In the genomic region with DNA sequence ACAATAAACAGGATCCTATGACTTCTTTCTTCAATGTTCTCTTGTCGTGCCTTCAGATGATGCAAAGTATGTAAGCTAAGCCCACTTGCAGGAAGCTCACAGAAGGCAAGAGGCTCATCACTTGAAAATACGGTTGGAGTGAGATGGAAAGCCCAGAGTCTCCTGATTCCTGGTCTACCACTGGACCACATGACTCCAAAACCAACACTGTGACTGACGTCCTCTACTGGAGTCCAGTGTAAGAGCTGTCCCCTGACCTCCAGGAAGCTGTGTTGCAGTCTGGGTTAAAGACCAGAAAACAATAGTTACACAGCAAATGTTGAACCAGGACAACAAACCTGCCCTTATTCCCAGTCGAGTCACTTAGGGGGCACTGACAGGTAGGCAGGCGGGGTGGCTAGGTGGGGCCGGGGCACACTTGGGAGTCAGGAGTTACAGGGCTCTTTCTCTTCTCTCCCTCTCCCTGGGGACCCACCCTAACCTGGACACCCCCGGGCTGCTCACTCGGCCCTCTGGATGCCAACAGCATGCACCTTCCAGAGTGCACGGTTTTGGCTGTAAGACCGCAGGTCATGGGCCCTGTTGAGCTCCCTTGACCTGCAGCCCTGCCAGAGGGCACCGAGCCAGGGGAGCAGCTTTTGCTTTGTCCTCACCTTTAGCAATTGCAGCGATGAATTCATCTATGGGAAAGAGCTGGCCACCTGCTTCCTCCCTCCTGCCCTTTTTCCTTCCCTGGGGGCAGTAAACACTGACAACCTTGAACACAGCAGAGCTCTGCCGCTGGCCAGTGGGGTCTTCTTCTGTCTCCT, we compare ENCODE assay signal across 21 cellular contexts. TPM values are rescaled to one million over a fixed set of nuclear protein-coding genes. Genes with fewer than 3 reads are reported as not detected.
"Had no signal": no experiment of that assay in that cellular context is flagged by ENCODE, and none has a peak within 500 bp of the region (broad histone marks: within the 10 kb centered on the region; RNA-seq: fewer than 3 reads in every experiment).

No MANE protein-coding gene starts in this region.

- H3K27ac ChIP-seq: breast epithelium, pancreas, tibial artery, VCaP had no signal

- H3K9me3 ChIP-seq: breast epithelium, pancreas, tibial artery had no signal

- H3K36me3 ChIP-seq: breast epithelium, pancreas, tibial artery had no signal

- H3K4me3 ChIP-seq: breast epithelium, pancreas, tibial artery had no signal

- H3K4me1 ChIP-seq: breast epithelium, pancreas, tibial artery had no signal

- H3K27me3 ChIP-seq: pancreas had no signal

- DNase-seq: activated CD4-positive, alpha-beta T cell treated with anti-CD3 and anti-CD28 coated beads, Interleukin-2, amount 50 U/mL, for 4 hours; activated effector memory CD4-positive, alpha-beta T cell treated with anti-CD3 and anti-CD28 coated beads, Interleukin-2, amount 50 U/mL, for 16 hours; activated naive CD4-positive, alpha-beta T cell treated with anti-CD3 and anti-CD28 coated beads, Interleukin-2, amount 50 U/mL, for 16 hours; activated T-cell treated with anti-CD3 and anti-CD28 coated beads, Interleukin-2, amount 50 U/mL, for 72 hours; cortex of kidney; erythroblast; foreskin melanocyte; head of caudate nucleus; left ventricle myocardium superior; naive thymus-derived CD8-positive, alpha-beta T cell; pancreas; stimulated activated CD4-positive, alpha-beta T cell treated with anti-CD3 and anti-CD28 coated beads, Interleukin-2, amount 100 ng/mL, for 24 hours; stimulated activated naive CD4-positive, alpha-beta T cell treated with Interleukin-2 at 50 U/mL for 16 hours; substantia nigra; tibial artery had no signal

- ATAC-seq: activated T-cell treated with anti-CD3 and anti-CD28 coated beads, Interleukin-2, amount 50 U/mL, for 72 hours; left ventricle myocardium superior; naive thymus-derived CD8-positive, alpha-beta T cell had no signal

RNA-seq across cellular contexts. Expression of a gene that starts 7.4 kb away (rescaled TPM):
- total RNA-seq: activated CD8-positive, alpha-beta memory T cell treated with anti-CD3 and anti-CD28 coated beads for 36 hours; activated T-cell treated with anti-CD3 and anti-CD28 coated beads, Interleukin-2, amount 50 U/mL, for 72 hours; astrocyte; naive thymus-derived CD8-positive, alpha-beta T cell had no signal
- polyA plus RNA-seq: naive thymus-derived CD8-positive, alpha-beta T cell had no signal

RNA-seq across cellular contexts. Expression of a gene that starts 43.4 kb away (rescaled TPM):
- total RNA-seq: activated CD8-positive, alpha-beta memory T cell treated with anti-CD3 and anti-CD28 coated beads for 36 hours; activated T-cell treated with anti-CD3 and anti-CD28 coated beads, Interleukin-2, amount 50 U/mL, for 72 hours; astrocyte; breast epithelium; left ventricle myocardium superior; naive thymus-derived CD8-positive, alpha-beta T cell; renal cortical epithelial cell had no signal
- polyA plus RNA-seq: naive thymus-derived CD8-positive, alpha-beta T cell; pancreas had no signal

RNA-seq across cellular contexts. Expression of a gene that starts 51.9 kb away (rescaled TPM):
- total RNA-seq: astrocyte, kidney epithelial cell, renal cortical epithelial cell had no signal
